ENCODE assay signal across 8 cellular contexts in the genomic region with DNA sequence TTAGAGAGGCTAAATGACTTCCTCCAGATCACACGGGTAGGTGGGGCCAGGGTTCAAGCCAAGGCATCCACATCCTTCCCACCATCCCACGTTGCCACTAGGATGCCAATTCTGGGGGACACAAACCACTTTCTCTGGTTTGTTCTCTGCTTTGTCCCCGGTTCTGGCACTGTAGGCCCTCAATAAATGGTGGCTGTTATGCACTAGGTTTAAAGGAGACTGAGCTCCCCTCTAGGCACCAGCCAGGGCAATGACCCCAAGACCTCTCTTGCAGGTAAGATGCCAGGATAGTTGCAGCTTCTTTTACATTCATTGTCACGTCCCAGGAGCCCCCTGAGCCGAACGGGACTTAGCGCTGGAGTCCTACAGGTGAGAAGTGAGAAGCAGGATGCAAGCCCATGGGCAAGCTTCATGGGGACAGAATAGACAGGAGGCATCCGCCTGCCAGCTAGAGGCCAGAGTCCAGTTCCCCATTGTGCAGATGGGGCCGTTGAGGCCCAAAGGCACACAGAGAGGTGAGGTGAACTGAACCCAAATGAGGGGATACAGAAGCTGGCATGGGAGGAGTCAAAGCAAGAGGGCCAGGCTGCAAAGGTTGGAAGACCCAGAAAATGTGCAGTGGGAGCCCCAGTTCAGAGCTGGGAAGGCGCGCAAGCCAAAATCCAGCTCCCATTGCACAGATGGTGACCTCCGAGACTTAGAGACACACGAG. TPM values are rescaled to one million over a fixed set of nuclear protein-coding genes. Genes with fewer than 3 reads are reported as not detected.
DNase-seq lines count a peak whose midpoint lies in the region; ATAC-seq, FAIRE-seq and TF ChIP-seq lines count a peak whose summit lies in the region.

No MANE protein-coding gene starts in this region.

- H3K9me3 Mint-ChIP-seq in endodermal cell = peaks cover 3% of the 10 kb centered on the region

- H3K36me3 ChIP-seq in OCI-LY1 (ENCODE audit: insufficient read depth, low read length) = peaks cover 4% of the 10 kb centered on the region
- no peaks in the 10 kb centered on the region for H3K36me3 ChIP-seq in endodermal cell (ENCODE audit: control insufficient read depth, insufficient read depth, low read length)
- H3K36me3 ChIP-seq in pancreas = no peaks in the 10 kb centered on the region

- H3F3A ChIP-seq in OCI-LY1 (ENCODE audit: insufficient read depth, low read length) = no peaks in the 10 kb centered on the region

- H3K4me3 ChIP-seq in OCI-LY1 (ENCODE audit: low read depth, low read length, poor library complexity, severe bottlenecking) (peak overlapping the region; percentile 85), endodermal cell (ENCODE audit: low read length) (peak overlapping the region; percentile 77), pancreas (peak overlapping the region; percentile 72 to 95 (median 78))

- H3K4me1 ChIP-seq in OCI-LY1 (ENCODE audit: insufficient read depth, low read length, severe bottlenecking) (peaks cover 20% of the 10 kb centered on the region), endodermal cell (ENCODE audit: control insufficient read depth, insufficient read depth, low read length) (no peaks in the 10 kb centered on the region), pancreas (peaks cover 0 to 8% (median 5%) of the 10 kb centered on the region in 3 donors)

- intact Hi-C loops in pancreas (cut with DNase I) = no loop called here

- H2AFZ ChIP-seq in OCI-LY1 (ENCODE audit: low read length) = no peak overlapping the region

- DNase-seq in EL (peak; percentile 4), endodermal cell (peak; percentile 47), pancreas (peak in 1 of 6 donors; percentile 21), GOT3 (lab: John Stamatoyannopoulos, UW) (no peak), NCI-H345 (lab: John Stamatoyannopoulos, UW) (no peak)
- DNase-seq in stimulated activated CD4-positive, alpha-beta T cell treated with anti-CD3 and anti-CD28 coated beads, Interleukin-2, amount 100 ng/mL, for 48 hours = no peak

- H3K27me3 ChIP-seq in OCI-LY1 (ENCODE audit: insufficient read depth, low read length) (no peaks in the 10 kb centered on the region), endodermal cell (ENCODE audit: control insufficient read depth, insufficient read depth, low read length, poor library complexity, severe bottlenecking) (no peaks in the 10 kb centered on the region), pancreas (no peaks in the 10 kb centered on the region)

- H3K27ac Mint-ChIP-seq in endodermal cell = no peak overlapping the region

- H3K9ac ChIP-seq in OCI-LY1 (ENCODE audit: low read length) (peak overlapping the region; percentile 78), endodermal cell (ENCODE audit: extremely low read depth, low read length, poor library complexity, severe bottlenecking) (no peak overlapping the region)

- no peaks in the 10 kb centered on the region for H3K36me3 Mint-ChIP-seq in endodermal cell (ENCODE audit: low read depth)

- ATAC-seq in pancreas = peak in 1 of 4 donors; percentile 1
- no peak for ATAC-seq in HG03108 (IDR thresholded peaks at IDR 0.05; ENCODE audit: unreplicated experiment)

- TF ChIP-seq CTCF in OCI-LY1 (IDR thresholded peaks at IDR 0.05; ENCODE audit: low read length) = no peak
- no peak for TF ChIP-seq CTCF in endodermal cell (conservative IDR thresholded peaks at IDR 0.05)
- no peak for TF ChIP-seq CTCF in pancreas (IDR thresholded peaks at IDR 0.05)

- no peak for FAIRE-seq in pancreas (lab: Jason Lieb, UNC)

- no peaks in the 10 kb centered on the region for H3K9me3 ChIP-seq in OCI-LY1 (ENCODE audit: low read length)
- no peaks in the 10 kb centered on the region for H3K9me3 ChIP-seq in endodermal cell (ENCODE audit: control insufficient read depth, low read length)
- no peaks in the 10 kb centered on the region for H3K9me3 ChIP-seq in pancreas

- H3K4me2 ChIP-seq in OCI-LY1 (ENCODE audit: low read length) = peak overlapping the region; percentile 99

- H3K79me2 ChIP-seq in OCI-LY1 (ENCODE audit: insufficient read depth, low read length) = peaks cover 12% of the 10 kb centered on the region

- no peaks in the 10 kb centered on the region for H3K9me2 ChIP-seq in OCI-LY1 (ENCODE audit: low read depth, low read length)

- no peaks in the 10 kb centered on the region for H4K20me1 ChIP-seq in OCI-LY1 (ENCODE audit: insufficient read depth, low read length)

- WGBS in endodermal cell (ENCODE audit: insufficient coverage in 1 of 2, insufficient read length in 1 of 2), 2 experiments = 88 to 89% methylated on average over 12 to 13 of the region's 13 CpGs
- WGBS in pancreas, 2 donors = 42 to 51% methylated on average over 13 of the region's 13 CpGs

- peaks cover 2% of the 10 kb centered on the region for H3K27me3 Mint-ChIP-seq in endodermal cell (ENCODE audit: insufficient read depth)

- H3K4me1 Mint-ChIP-seq in endodermal cell = no peaks in the 10 kb centered on the region

- H3K27ac ChIP-seq in OCI-LY1 (ENCODE audit: low read depth, low read length, poor library complexity, severe bottlenecking) (peak overlapping the region; percentile 76), endodermal cell (ENCODE audit: low read depth, low read length) (no peak overlapping the region), pancreas (peak overlapping the region; percentile 22 to 49 (median 42))

- peak overlapping the region; percentile 60 for H3K4me3 Mint-ChIP-seq in endodermal cell

RNA-seq across cellular contexts. Expression of a gene that starts 0.7 kb away (rescaled TPM):
- 1 to 10 TPM; 1.5 to 3.8 TPM for total RNA-seq in endodermal cell
- 1.6 TPM for polyA plus RNA-seq in endodermal cell (2013, experiment 1 of 2)
- 1.8 TPM for polyA plus RNA-seq in endodermal cell (2013, experiment 2 of 2)
- 1 to 10 TPM; 4.5 to 8.2 (median 5.7) TPM for total RNA-seq in pancreas
- polyA plus RNA-seq in pancreas = 1 to 10 TPM; 2.1 to 3.5 TPM

RNA-seq across cellular contexts. Expression of a gene that starts 12.4 kb away (rescaled TPM):
- total RNA-seq in endodermal cell (1 to 10 TPM; 5.4 to 6.5 TPM), pancreas (1 to 10 TPM; 1.1 to 2.9 (median 1.4) TPM)
- polyA plus RNA-seq in endodermal cell (2013, experiment 1 of 2) = 4.3 TPM
- 3.7 TPM for polyA plus RNA-seq in endodermal cell (2013, experiment 2 of 2)
- polyA plus RNA-seq in pancreas = 1 to 10 TPM; 4.2 to 5.7 TPM

RNA-seq across cellular contexts. Expression of a gene that starts 33.2 kb away (rescaled TPM):
- total RNA-seq in endodermal cell = 10 to 100 TPM; 26.9 to 33.7 TPM
- 35.1 TPM for polyA plus RNA-seq in endodermal cell (2013, experiment 1 of 2)
- 28.9 TPM for polyA plus RNA-seq in endodermal cell (2013, experiment 2 of 2)
- under 1 TPM; 0.23 to 0.92 (median 0.56) TPM for total RNA-seq in pancreas
- polyA plus RNA-seq in pancreas = under 1 TPM; 0.54 to 0.91 TPM

RNA-seq across cellular contexts. Expression of a gene that starts 45.2 kb away (rescaled TPM):
- total RNA-seq in endodermal cell (10 to 100 TPM; 77.2 to 92.3 TPM), pancreas (10 to 100 TPM; 15.8 to 22.4 (median 18.8) TPM)
- 29.9 TPM for polyA plus RNA-seq in endodermal cell (2013, experiment 1 of 2)
- polyA plus RNA-seq in endodermal cell (2013, experiment 2 of 2) = 27.4 TPM
- polyA plus RNA-seq in pancreas = 10 to 100 TPM; 29.4 to 40.0 TPM

RNA-seq across cellular contexts. Expression of a gene that starts 52.7 kb away (rescaled TPM):
- total RNA-seq in endodermal cell (under 1 TPM in 1 of 2 donors, not detected in 1; 0.42 TPM), pancreas (1 to 10 TPM; 2.1 to 3.5 (median 2.7) TPM)
- 0.28 TPM for polyA plus RNA-seq in endodermal cell (2013, experiment 1 of 2)
- 0.17 TPM for polyA plus RNA-seq in endodermal cell (2013, experiment 2 of 2)
- 1 to 10 TPM; 1.6 to 2.2 TPM for polyA plus RNA-seq in pancreas

Comparison
In these comparisons a context has a peak if more than half of its experiments do, and no peak if none do; other contexts are left out.
1. DNase-seq: peak in EL (single experiment) and endodermal cell (single experiment); none in GOT3 (single experiment), NCI-H345 (single experiment) and stimulated activated CD4-positive, alpha-beta T cell treated with anti-CD3 and anti-CD28 coated beads, Interleukin-2, amount 100 ng/mL, for 48 hours (0 of 2).
2. RNA of a gene that starts 33.2 kb away (total RNA-seq): 26.9 to 33.7 TPM in endodermal cell; 0.23 to 0.92 TPM in pancreas; every median in the first group is over 10 times any median in the second.
3. Peak in every context shown above with its lines, with median percentiles within 50 percentile points of each other: H3K4me3 ChIP-seq.